In genomic region chr6:158869604-158870417, GRCh38 we compare ENCODE assay signal across 1 cellular context.
TF ChIP-seq lines count a peak whose summit lies in the region.

No MANE protein-coding gene starts in this region.

TF ChIP-seq in K562, 482 proteins besides CTCF, POLR2A, EP300 and RAD21 (continued from another document and continues in another):
- TF ChIP-seq, protein P1, sequence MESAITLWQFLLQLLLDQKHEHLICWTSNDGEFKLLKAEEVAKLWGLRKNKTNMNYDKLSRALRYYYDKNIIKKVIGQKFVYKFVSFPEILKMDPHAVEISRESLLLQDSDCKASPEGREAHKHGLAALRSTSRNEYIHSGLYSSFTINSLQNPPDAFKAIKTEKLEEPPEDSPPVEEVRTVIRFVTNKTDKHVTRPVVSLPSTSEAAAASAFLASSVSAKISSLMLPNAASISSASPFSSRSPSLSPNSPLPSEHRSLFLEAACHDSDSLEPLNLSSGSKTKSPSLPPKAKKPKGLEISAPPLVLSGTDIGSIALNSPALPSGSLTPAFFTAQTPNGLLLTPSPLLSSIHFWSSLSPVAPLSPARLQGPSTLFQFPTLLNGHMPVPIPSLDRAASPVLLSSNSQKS (CRISPR knock-in tag; IDR thresholded peaks at IDR 0.05): no peak
- TF ChIP-seq POLR2H (tag; IDR thresholded peaks at IDR 0.05; ENCODE audit: low read depth) (peak; percentile 85), MTA3 (IDR thresholded peaks at IDR 0.05; ENCODE audit: borderline replicate concordance) (peak; percentile 94), ZNF318 (IDR thresholded peaks at IDR 0.05; ENCODE audit: borderline replicate concordance in 1 of 2, low read depth in 1 of 2) (no peak), RBM34 (IDR thresholded peaks at IDR 0.05; ENCODE audit: borderline replicate concordance, insufficient read depth, low read length) (no peak), POLR2G (IDR thresholded peaks at IDR 0.05; ENCODE audit: low read depth, low read length) (peak; percentile 91), ATF1 (CRISPR knock-in tag; IDR thresholded peaks at IDR 0.05) (peak; percentile 69; the same call in 1 of the 2 replicates), ATF1 (tag; IDR thresholded peaks at IDR 0.05) (peak; percentile 88), LCOR (CRISPR knock-in tag; IDR thresholded peaks at IDR 0.05) (peak; percentile 24; the same call in 1 of the 2 replicates), KLF16 (IDR thresholded peaks at IDR 0.05) (no peak; the same call in 1 of the 2 replicates), CREM (IDR thresholded peaks at IDR 0.05; ENCODE audit: low read depth) (peak; percentile 92), ELK1 (CRISPR knock-in tag; IDR thresholded peaks at IDR 0.05) (0 out of 2 replicates have a peak, but pooled peaks have one; percentile 72), NCOR1 (IDR thresholded peaks at IDR 0.05) (peak; percentile 60; the same call in 1 of the 2 replicates), ZNF143 (CRISPR knock-in tag; IDR thresholded peaks at IDR 0.05) (no peak; the same call in 1 of the 2 replicates), MXI1 (IDR thresholded peaks at IDR 0.05; ENCODE audit: low read depth, low read length) (peak; percentile 77), ETV1 (tag; conservative IDR thresholded peaks at IDR 0.05; ENCODE audit: low read depth) (peak; percentile 56; the same call in 1 of the 2 replicates), NKRF (IDR thresholded peaks at IDR 0.05; ENCODE audit: borderline replicate concordance) (0 out of 2 replicates have a peak, but pooled peaks have one; percentile 57), ZBTB2 (IDR thresholded peaks at IDR 0.05) (peak; percentile 84), ZNF431 (CRISPR knock-in tag; IDR thresholded peaks at IDR 0.05) (peak; percentile 88), PHF8 (IDR thresholded peaks at IDR 0.05; ENCODE audit: borderline replicate concordance, low read length) (peak; percentile 75), ETV5 (CRISPR knock-in tag; IDR thresholded peaks at IDR 0.05; ENCODE audit: low read depth) (peak; percentile 82), CBFB (CRISPR knock-in tag; IDR thresholded peaks at IDR 0.05) (peak; percentile 93), ZNF217 (CRISPR knock-in tag; IDR thresholded peaks at IDR 0.05) (0 out of 2 replicates have a peak, but pooled peaks have one; percentile 78), ATF7 (IDR thresholded peaks at IDR 0.05) (peak; percentile 93), CCNT2 (IDR thresholded peaks at IDR 0.05; ENCODE audit: borderline replicate concordance, extremely low read depth, insufficient read length, low read depth, low read length) (peak; percentile 77), BACH1 (tag; IDR thresholded peaks at IDR 0.05) (no peak; the same call in 1 of the 2 replicates)
- TF ChIP-seq, protein P2, sequence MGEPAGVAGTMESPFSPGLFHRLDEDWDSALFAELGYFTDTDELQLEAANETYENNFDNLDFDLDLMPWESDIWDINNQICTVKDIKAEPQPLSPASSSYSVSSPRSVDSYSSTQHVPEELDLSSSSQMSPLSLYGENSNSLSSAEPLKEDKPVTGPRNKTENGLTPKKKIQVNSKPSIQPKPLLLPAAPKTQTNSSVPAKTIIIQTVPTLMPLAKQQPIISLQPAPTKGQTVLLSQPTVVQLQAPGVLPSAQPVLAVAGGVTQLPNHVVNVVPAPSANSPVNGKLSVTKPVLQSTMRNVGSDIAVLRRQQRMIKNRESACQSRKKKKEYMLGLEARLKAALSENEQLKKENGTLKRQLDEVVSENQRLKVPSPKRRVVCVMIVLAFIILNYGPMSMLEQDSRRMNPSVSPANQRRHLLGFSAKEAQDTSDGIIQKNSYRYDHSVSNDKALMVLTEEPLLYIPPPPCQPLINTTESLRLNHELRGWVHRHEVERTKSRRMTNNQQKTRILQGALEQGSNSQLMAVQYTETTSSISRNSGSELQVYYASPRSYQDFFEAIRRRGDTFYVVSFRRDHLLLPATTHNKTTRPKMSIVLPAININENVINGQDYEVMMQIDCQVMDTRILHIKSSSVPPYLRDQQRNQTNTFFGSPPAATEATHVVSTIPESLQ (CRISPR knock-in tag; IDR thresholded peaks at IDR 0.05): peak; percentile 80; the same call in 1 of the 2 replicates
- TF ChIP-seq, protein P3, sequence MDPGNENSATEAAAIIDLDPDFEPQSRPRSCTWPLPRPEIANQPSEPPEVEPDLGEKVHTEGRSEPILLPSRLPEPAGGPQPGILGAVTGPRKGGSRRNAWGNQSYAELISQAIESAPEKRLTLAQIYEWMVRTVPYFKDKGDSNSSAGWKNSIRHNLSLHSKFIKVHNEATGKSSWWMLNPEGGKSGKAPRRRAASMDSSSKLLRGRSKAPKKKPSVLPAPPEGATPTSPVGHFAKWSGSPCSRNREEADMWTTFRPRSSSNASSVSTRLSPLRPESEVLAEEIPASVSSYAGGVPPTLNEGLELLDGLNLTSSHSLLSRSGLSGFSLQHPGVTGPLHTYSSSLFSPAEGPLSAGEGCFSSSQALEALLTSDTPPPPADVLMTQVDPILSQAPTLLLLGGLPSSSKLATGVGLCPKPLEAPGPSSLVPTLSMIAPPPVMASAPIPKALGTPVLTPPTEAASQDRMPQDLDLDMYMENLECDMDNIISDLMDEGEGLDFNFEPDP (CRISPR knock-in tag; IDR thresholded peaks at IDR 0.05): no peak
- TF ChIP-seq, protein P4, sequence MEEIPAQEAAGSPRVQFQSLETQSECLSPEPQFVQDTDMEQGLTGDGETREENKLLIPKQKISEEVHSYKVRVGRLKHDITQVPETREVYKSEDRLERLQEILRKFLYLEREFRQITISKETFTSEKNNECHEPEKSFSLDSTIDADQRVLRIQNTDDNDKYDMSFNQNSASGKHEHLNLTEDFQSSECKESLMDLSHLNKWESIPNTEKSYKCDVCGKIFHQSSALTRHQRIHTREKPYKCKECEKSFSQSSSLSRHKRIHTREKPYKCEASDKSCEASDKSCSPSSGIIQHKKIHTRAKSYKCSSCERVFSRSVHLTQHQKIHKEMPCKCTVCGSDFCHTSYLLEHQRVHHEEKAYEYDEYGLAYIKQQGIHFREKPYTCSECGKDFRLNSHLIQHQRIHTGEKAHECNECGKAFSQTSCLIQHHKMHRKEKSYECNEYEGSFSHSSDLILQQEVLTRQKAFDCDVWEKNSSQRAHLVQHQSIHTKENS (CRISPR knock-in tag; IDR thresholded peaks at IDR 0.05): no peak
- TF ChIP-seq, protein P5, sequence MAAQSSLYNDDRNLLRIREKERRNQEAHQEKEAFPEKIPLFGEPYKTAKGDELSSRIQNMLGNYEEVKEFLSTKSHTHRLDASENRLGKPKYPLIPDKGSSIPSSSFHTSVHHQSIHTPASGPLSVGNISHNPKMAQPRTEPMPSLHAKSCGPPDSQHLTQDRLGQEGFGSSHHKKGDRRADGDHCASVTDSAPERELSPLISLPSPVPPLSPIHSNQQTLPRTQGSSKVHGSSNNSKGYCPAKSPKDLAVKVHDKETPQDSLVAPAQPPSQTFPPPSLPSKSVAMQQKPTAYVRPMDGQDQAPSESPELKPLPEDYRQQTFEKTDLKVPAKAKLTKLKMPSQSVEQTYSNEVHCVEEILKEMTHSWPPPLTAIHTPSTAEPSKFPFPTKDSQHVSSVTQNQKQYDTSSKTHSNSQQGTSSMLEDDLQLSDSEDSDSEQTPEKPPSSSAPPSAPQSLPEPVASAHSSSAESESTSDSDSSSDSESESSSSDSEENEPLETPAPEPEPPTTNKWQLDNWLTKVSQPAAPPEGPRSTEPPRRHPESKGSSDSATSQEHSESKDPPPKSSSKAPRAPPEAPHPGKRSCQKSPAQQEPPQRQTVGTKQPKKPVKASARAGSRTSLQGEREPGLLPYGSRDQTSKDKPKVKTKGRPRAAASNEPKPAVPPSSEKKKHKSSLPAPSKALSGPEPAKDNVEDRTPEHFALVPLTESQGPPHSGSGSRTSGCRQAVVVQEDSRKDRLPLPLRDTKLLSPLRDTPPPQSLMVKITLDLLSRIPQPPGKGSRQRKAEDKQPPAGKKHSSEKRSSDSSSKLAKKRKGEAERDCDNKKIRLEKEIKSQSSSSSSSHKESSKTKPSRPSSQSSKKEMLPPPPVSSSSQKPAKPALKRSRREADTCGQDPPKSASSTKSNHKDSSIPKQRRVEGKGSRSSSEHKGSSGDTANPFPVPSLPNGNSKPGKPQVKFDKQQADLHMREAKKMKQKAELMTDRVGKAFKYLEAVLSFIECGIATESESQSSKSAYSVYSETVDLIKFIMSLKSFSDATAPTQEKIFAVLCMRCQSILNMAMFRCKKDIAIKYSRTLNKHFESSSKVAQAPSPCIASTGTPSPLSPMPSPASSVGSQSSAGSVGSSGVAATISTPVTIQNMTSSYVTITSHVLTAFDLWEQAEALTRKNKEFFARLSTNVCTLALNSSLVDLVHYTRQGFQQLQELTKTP (IDR thresholded peaks at IDR 0.05; ENCODE audit: low read depth in 1 of 2, partially characterized antibody in 2 of 2): peak in 1 of 2 experiments; percentile 16
